18 cellular contexts compared by ENCODE assay signal in the genomic region with DNA sequence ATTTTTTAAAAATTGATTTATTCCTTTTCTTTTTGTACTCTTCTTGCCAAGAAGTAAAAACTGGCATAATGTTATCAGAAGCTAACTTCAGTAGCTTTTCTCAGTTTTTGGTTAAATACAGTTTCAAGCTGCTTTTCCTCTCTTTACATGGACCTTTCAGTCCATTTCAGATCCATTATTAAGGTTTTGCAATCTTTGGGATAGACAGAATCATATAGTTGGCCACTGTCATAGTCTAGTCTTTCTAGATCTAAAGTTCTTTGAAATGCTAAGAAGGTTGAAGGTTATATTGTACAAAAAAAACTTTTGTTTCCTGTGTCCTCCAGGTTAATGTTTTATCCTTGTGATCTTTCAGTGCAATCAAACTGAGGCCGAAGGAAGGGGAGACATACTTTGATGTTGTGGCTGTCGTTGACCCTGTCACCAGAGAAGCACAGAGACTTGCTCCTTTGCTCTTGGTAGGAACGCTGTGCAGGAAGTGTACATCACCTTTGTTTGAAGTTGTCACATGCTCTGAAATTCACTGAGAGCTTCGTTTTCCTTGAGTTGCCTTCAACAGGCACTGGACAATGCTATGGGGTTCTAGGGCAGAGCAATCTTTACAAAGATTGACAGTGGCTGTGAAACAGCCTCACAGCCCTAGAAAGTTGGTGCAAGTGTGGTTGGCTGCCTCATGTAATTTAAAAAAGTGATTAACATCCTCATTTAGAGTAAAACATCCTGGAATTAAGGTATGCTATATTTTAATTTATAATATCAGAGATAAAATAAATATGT.
"Had no signal": no experiment of that assay in that cellular context is flagged by ENCODE, and none has a peak within 500 bp of the region (broad histone marks: within the 10 kb centered on the region; RNA-seq: fewer than 3 reads in every experiment).

No MANE protein-coding gene starts in this region.

- H3K9me3 Mint-ChIP-seq: brain, memory B cell, nephron had no signal

- DNase-seq: activated CD4-positive, alpha-beta T cell treated with anti-CD3 and anti-CD28 coated beads, Interleukin-2, amount 50 U/mL, for 1 hour; activated effector memory CD4-positive, alpha-beta T cell treated with anti-CD3 and anti-CD28 coated beads, Interleukin-2, amount 50 U/mL, for 16 hours; activated T-cell treated with anti-CD3 and anti-CD28 coated beads for 4 hours; left ventricle myocardium inferior; stimulated activated CD4-positive, alpha-beta T cell treated with anti-CD3 and anti-CD28 coated beads, Interleukin-4, amount 100 ng/mL, for 4 hours; stimulated activated CD8-positive, alpha-beta memory T cell treated with anti-CD3 and anti-CD28 coated beads, Interleukin-4, amount 100 ng/mL, for 48 hours; stimulated activated naive CD4-positive, alpha-beta T cell treated with Interleukin-2 at 50 U/mL for 16 hours; substantia nigra; SW 1271; transverse colon had no signal

- H3K9me3 ChIP-seq: left ventricle myocardium inferior, right atrium auricular region, transverse colon had no signal

- H3K27me3 ChIP-seq: right atrium auricular region, transverse colon had no signal

- ATAC-seq: activated CD4-positive, CD25-positive, alpha-beta regulatory T cell treated with anti-CD3 and anti-CD28 coated beads, Interleukin-2, amount 50 U/mL, for 24 hours had no signal

- H3K4me3 Mint-ChIP-seq: activated naive CD8-positive, alpha-beta T cell; brain; memory B cell; nephron had no signal

- H3K27ac Mint-ChIP-seq: memory B cell had no signal

- H3K4me3 ChIP-seq: left ventricle myocardium inferior, right atrium auricular region, skin epidermis, transverse colon had no signal

- H3K27me3 Mint-ChIP-seq: activated naive CD8-positive, alpha-beta T cell; brain; memory B cell; progenitor cell of endocrine pancreas had no signal

- H3K4me1 Mint-ChIP-seq: brain, nephron had no signal

- H3K4me1 ChIP-seq: left ventricle myocardium inferior, right atrium auricular region had no signal
